8 cellular contexts compared by ENCODE assay signal in the genomic region with DNA sequence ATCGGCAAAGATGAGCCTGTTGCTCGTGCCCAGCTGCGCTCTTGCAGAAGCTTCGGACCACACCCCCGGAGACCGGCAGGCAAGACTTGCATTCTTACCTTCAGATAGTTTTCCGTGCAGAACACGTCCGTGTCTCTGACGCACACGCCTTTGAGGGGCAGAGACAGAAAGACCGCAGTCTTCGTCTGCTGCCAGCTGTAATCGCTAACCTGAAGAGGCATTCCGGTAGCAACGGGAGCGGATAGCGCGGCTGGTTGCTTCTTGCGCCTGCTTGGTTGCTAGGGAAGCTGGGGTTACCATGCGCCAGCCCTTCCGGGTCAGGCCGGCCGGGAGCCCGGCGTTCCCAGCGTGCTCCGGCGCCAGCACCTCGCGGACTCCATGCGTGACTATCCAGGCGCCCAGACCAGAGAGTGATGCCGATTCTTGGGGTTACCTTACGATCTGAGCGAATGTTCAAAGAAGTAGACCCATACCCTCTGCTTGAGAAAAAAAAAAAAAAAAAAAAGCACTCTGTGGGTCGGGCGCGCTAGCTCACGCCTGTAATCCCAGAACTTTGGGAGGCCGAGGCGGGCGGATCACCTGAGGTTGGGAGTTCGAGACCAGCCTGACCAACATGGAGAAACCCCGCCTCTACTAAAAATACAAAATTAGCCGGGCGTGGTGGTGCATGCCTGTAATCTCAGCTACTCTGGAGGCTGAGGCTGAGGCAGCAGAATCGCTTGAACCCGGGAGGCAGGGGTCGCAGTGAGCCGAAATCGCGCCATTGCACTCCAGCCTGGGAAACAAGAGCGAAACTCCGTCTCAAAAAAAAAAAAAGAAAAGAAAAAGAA. TPM values are rescaled to one million over a fixed set of nuclear protein-coding genes. Genes with fewer than 3 reads are reported as not detected.
A peak's percentile ranks its signal among the peaks of the same experiment; 100 is the strongest.
DNase-seq lines count a peak whose midpoint lies in the region; ATAC-seq and TF ChIP-seq lines count a peak whose summit lies in the region.
"Not testable (repeated sequence)": the region's sequence is repeated elsewhere in the genome, so short reads cannot be mapped to it uniquely, and the experiment has no call there.

No MANE protein-coding gene starts in this region.

- H3K27me3 Mint-ChIP-seq in activated naive CD8-positive, alpha-beta T cell treated with anti-CD3 and anti-CD28 coated beads, Interleukin-2, amount 50 U/mL, for 24 hours, result not testable (repeated sequence)

- peak overlapping the region; percentile 34 for H4K8ac ChIP-seq in trophoblast cell (ENCODE audit: low read depth, low read length)

- peak overlapping the region; percentile 78 for H3K4me2 ChIP-seq in trophoblast cell (ENCODE audit: low read length)

- H4K12ac ChIP-seq in trophoblast cell (ENCODE audit: low read depth, low read length), result not testable (repeated sequence)

- WGBS in heart left ventricle, 4 donors, result 9 to 17% (median 11%) methylated on average over 46 to 55 of the region's 55 CpGs
- WGBS in trophoblast cell (ENCODE audit: extremely low coverage, insufficient coverage, insufficient read length), result no CpG with 5 or more reads among the region's 55 CpGs

- not testable (repeated sequence) for H3K23ac ChIP-seq in trophoblast cell (ENCODE audit: low read length)

- H3K4ac ChIP-seq in trophoblast cell (ENCODE audit: low read depth, low read length), result not testable (repeated sequence)

- H3K9ac ChIP-seq in trophoblast cell (ENCODE audit: low read length), result not testable (repeated sequence)

- not testable (repeated sequence) for H2BK12ac ChIP-seq in trophoblast cell (ENCODE audit: low read length)

- peak overlapping the region; percentile 81 for H3K4me3 Mint-ChIP-seq in activated naive CD8-positive, alpha-beta T cell treated with anti-CD3 and anti-CD28 coated beads, Interleukin-2, amount 50 U/mL, for 24 hours

- not testable (repeated sequence) for TF ChIP-seq CTCF in GM12865 (IDR thresholded peaks at IDR 0.05; ENCODE audit: insufficient read depth, low read depth, low read length, missing control alignments); heart left ventricle (IDR thresholded peaks at IDR 0.05); tibial artery (IDR thresholded peaks at IDR 0.05)

- H3K4me3 ChIP-seq in GM12865 (ENCODE audit: low read depth, low read length) (peak overlapping the region; percentile 64), heart left ventricle (peak overlapping the region; percentile 44 to 87 (median 62)), trophoblast cell (ENCODE audit: low read depth, low read length) (peak overlapping the region; percentile 84), tibial artery (peak overlapping the region; percentile 61 to 78)

- H3K14ac ChIP-seq in trophoblast cell (ENCODE audit: low read length), result not testable (repeated sequence)

- not testable (repeated sequence) for H3K27me3 ChIP-seq in heart left ventricle; trophoblast cell (ENCODE audit: insufficient read depth, low read length); tibial artery

- not testable (repeated sequence) for H3K79me2 ChIP-seq in trophoblast cell (ENCODE audit: control insufficient read depth, insufficient read depth, low read length, poor library complexity)

- not testable (repeated sequence) for H4K91ac ChIP-seq in trophoblast cell (ENCODE audit: low read depth, low read length)

- not testable (repeated sequence) for H2BK120ac ChIP-seq in trophoblast cell (ENCODE audit: insufficient read depth, low read length, poor library complexity)

- ATAC-seq in HG02642 (IDR thresholded peaks at IDR 0.05; ENCODE audit: poor library complexity, unreplicated experiment), result peak; percentile 100
- ATAC-seq in activated naive CD8-positive, alpha-beta T cell treated with anti-CD3 and anti-CD28 coated beads, Interleukin-2, amount 50 U/mL, for 24 hours, result peak; percentile 97
- peak; percentile 99 to 100 (median 100) for ATAC-seq in heart left ventricle

- peak overlapping the region; percentile 71 for H3K27ac Mint-ChIP-seq in activated naive CD8-positive, alpha-beta T cell treated with anti-CD3 and anti-CD28 coated beads, Interleukin-2, amount 50 U/mL, for 24 hours

- intact Hi-C loops in heart left ventricle (cut with DNase I); tibial artery (cut with DNase I; ENCODE audit: low total_unique reads): not testable (repeated sequence)

- H3K18ac ChIP-seq in trophoblast cell (ENCODE audit: low read length), result not testable (repeated sequence)

- H3K36me3 Mint-ChIP-seq in activated naive CD8-positive, alpha-beta T cell treated with anti-CD3 and anti-CD28 coated beads, Interleukin-2, amount 50 U/mL, for 24 hours (ENCODE audit: low read depth), result not testable (repeated sequence)

- H3K4me1 Mint-ChIP-seq in activated naive CD8-positive, alpha-beta T cell treated with anti-CD3 and anti-CD28 coated beads, Interleukin-2, amount 50 U/mL, for 24 hours, result peaks cover 27% of the 10 kb centered on the region

- H3K27ac ChIP-seq in heart left ventricle, result peak overlapping the region in 3 of 12 donors; percentile 18 to 49 (median 48)
- H3K27ac ChIP-seq in trophoblast cell (ENCODE audit: low read depth, low read length), result not testable (repeated sequence)
- peak overlapping the region; percentile 36 to 41 for H3K27ac ChIP-seq in tibial artery

- H2BK5ac ChIP-seq in trophoblast cell (ENCODE audit: low read depth, low read length, poor library complexity), result not testable (repeated sequence)

- not testable (repeated sequence) for H3K9me3 Mint-ChIP-seq in activated naive CD8-positive, alpha-beta T cell treated with anti-CD3 and anti-CD28 coated beads, Interleukin-2, amount 50 U/mL, for 24 hours

- H2AFZ ChIP-seq in trophoblast cell (ENCODE audit: insufficient read depth, low read length, poor library complexity), result peak overlapping the region; percentile 93

- TF ChIP-seq POLR2A in heart left ventricle (IDR thresholded peaks at IDR 0.05), result not testable (repeated sequence)

- H3K4me1 ChIP-seq in heart left ventricle, result peaks cover 0 to 13% (median 4%) of the 10 kb centered on the region in 12 donors
- H3K4me1 ChIP-seq in trophoblast cell (ENCODE audit: control insufficient read depth in 1 of 2, insufficient read depth in 2 of 2, low read length in 2 of 2); tibial artery: not testable (repeated sequence)

- not testable (repeated sequence) for H3K79me1 ChIP-seq in trophoblast cell (ENCODE audit: low read length)

- H2AK5ac ChIP-seq in trophoblast cell (ENCODE audit: low read length), result not testable (repeated sequence)

- H3K36me3 ChIP-seq in heart left ventricle; trophoblast cell (ENCODE audit: control insufficient read depth in 1 of 2, insufficient read depth in 2 of 2, low read length in 2 of 2); tibial artery: not testable (repeated sequence)

- DNase-seq in GM12865 (ENCODE audit: low read depth), result peak; percentile 92
- DNase-seq in NCI-H1105 (lab: John Stamatoyannopoulos, UW), result peak; percentile 65
- peak; percentile 75 to 91 for DNase-seq in SW 1271 (lab: John Stamatoyannopoulos, UW)
- peak; percentile 80 for DNase-seq in activated naive CD8-positive, alpha-beta T cell treated with anti-CD3 and anti-CD28 coated beads, Interleukin-2, amount 50 U/mL, for 24 hours
- peak; percentile 85 to 91 (median 91) for DNase-seq in heart left ventricle
- peak; percentile 80 to 88 for DNase-seq in trophoblast cell
- DNase-seq in tibial artery, result peak; percentile 71 to 85

- not testable (repeated sequence) for H3K9me3 ChIP-seq in heart left ventricle; trophoblast cell (ENCODE audit: insufficient read depth, low read depth, low read length); tibial artery

RNA-seq across cellular contexts. Expression of gene DNAAF4, which starts 9.7 kb away (rescaled TPM):
- total RNA-seq in heart left ventricle, result under 1 TPM in 4 of 9 donors, not detected in 5; 0.12 to 0.64 (median 0.42) TPM
- polyA plus RNA-seq in heart left ventricle, result 1 to 10 TPM in 1 of 2 donors, under 1 TPM in 1; 0.65 to 2.3 TPM
- 2.6 and 2.7 TPM in 2 replicates for polyA plus RNA-seq in trophoblast cell (2013)
